In the genomic region with DNA sequence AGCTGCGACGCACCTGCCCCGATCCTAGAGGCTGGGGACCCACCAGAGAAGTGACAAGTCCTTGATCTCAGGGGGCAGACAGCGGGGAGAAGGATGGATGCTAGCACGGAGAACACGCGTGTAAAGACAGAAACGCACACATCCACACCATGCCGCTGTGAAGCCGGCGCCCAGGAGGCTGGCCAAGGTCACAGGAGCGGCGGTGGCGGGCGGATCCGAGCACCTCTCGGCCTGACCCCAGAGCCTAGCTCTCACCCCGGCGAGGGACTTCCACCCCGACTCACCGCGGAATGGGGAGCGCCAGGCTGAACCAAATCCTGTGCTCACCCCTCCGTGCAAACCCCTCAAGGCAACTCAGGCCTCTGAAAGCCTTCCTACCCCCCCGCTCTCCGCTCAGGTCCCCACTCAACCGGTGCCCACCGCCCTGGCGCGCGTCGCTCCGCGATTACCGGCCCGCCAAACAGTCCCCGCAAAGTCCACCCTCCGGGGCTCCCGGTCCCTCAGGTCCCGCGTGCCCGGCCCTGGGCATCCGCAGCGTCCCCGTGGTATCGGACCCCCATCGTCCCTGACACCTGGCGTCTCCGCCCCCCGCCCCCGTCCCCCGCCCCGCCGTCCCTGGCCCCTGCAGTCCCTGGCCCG, we compare ENCODE assay signal across 9 cellular contexts. TPM values are rescaled to one million over a fixed set of nuclear protein-coding genes. Genes with fewer than 3 reads are reported as not detected.
DNase-seq lines count a peak whose midpoint lies in the region; ATAC-seq and TF ChIP-seq lines count a peak whose summit lies in the region.
"Had no signal": no experiment of that assay in that cellular context is flagged by ENCODE, and none has a peak within 500 bp of the region (broad histone marks: within the 10 kb centered on the region; RNA-seq: fewer than 3 reads in every experiment).

No MANE protein-coding gene starts in this region.

- H3K79me2 ChIP-seq in GM23248 (ENCODE audit: insufficient read depth) = peaks cover 31% of the 10 kb centered on the region

- peak overlapping the region; percentile 82 for H3K9ac ChIP-seq in GM23248

- H3F3A ChIP-seq in GM23248 (ENCODE audit: insufficient read depth) = no peaks in the 10 kb centered on the region

- WGBS in GM23248 (ENCODE audit: low coverage in 1 of 2, low lambda C conversion rate in 2 of 2, missing lambda C conversion rate in 2 of 2), 2 experiments = 26 to 28% methylated on average over 32 to 52 of the region's 55 CpGs
- WGBS in right cardiac atrium = 23% methylated on average over 54 of the region's 55 CpGs
- 11 to 23% methylated on average over 55 of the region's 55 CpGs for WGBS in sigmoid colon, 2 donors
- 24 to 35% methylated on average over 18 to 51 of the region's 55 CpGs for WGBS in lower leg skin, 2 donors

- TF ChIP-seq CTCF in sigmoid colon (IDR thresholded peaks at IDR 0.05) (no peak), lower leg skin (IDR thresholded peaks at IDR 0.05) (no peak)

- DNase-seq in GM23248 (peak; percentile 27), right cardiac atrium (peak in 2 of 3 donors; percentile 61 to 65), sigmoid colon (no peak), NCI-H446 treated with DMSO at 0.1 percent for 48 hours (lab: John Stamatoyannopoulos, UW) (no peak), lower leg skin (ENCODE audit: low spot score in 2 of 2) (no peak), OCI-M1 (lab: John Stamatoyannopoulos, UW) (no peak), NCI-H2107 (lab: John Stamatoyannopoulos, UW) (no peak)
- no peak for DNase-seq in activated naive CD8-positive, alpha-beta T cell treated with anti-CD3 and anti-CD28 coated beads for 36 hours
- DNase-seq: NCI-H226 had no signal

- intact Hi-C loops in right cardiac atrium (cut with DNase I) = loop anchor here in 1 of 4 donors (5.0 kb wide), 1 partner anchor 35 kb away; no protein-coding TSS in a partner anchor
- intact Hi-C loops in sigmoid colon (cut with DNase I) = loop anchor here (2.0 kb wide), 1 partner anchor 118 kb away; no protein-coding TSS in a partner anchor
- intact Hi-C loops in lower leg skin (cut with DNase I; ENCODE audit: low total_unique reads) = no loop called here

- H3K36me3 ChIP-seq in GM23248 (ENCODE audit: low read depth) (no peaks in the 10 kb centered on the region), sigmoid colon (no peaks in the 10 kb centered on the region)

- H3K27me3 ChIP-seq in GM23248 (replicated peaks; ENCODE audit: insufficient read depth) (no peaks in the 10 kb centered on the region), right cardiac atrium (ENCODE audit: control insufficient read depth, insufficient read depth) (no peaks in the 10 kb centered on the region), sigmoid colon (no peaks in the 10 kb centered on the region)

- H3K4me1 ChIP-seq in GM23248 (ENCODE audit: insufficient read depth) = peaks cover 21% of the 10 kb centered on the region
- H3K4me1 ChIP-seq in right cardiac atrium (ENCODE audit: control insufficient read depth, insufficient read depth, low read length) = peaks cover 16% of the 10 kb centered on the region
- H3K4me1 ChIP-seq in sigmoid colon = peaks cover 0 to 48% (median 24%) of the 10 kb centered on the region in 4 donors

- peaks cover 27% of the 10 kb centered on the region for H3K4me1 Mint-ChIP-seq in activated naive CD8-positive, alpha-beta T cell treated with anti-CD3 and anti-CD28 coated beads for 36 hours

- H3K9me3 Mint-ChIP-seq in activated naive CD8-positive, alpha-beta T cell treated with anti-CD3 and anti-CD28 coated beads for 36 hours = no peaks in the 10 kb centered on the region

- H3K27ac ChIP-seq in GM23248 = no peak overlapping the region
- peak overlapping the region; percentile 4 for H3K27ac ChIP-seq in right cardiac atrium (ENCODE audit: low read length)
- peak overlapping the region; percentile 75 to 87 (median 78) for H3K27ac ChIP-seq in sigmoid colon

- ATAC-seq in right cardiac atrium = peak; percentile 10 to 28

- TF ChIP-seq POLR2A in sigmoid colon (IDR thresholded peaks at IDR 0.05) = no peak
- TF ChIP-seq POLR2A in lower leg skin (IDR thresholded peaks at IDR 0.05) = no peak

- no peak overlapping the region for H3K27ac Mint-ChIP-seq in activated naive CD8-positive, alpha-beta T cell treated with anti-CD3 and anti-CD28 coated beads for 36 hours

- H3K4me3 ChIP-seq in GM23248 = peak overlapping the region; percentile 64
- peak overlapping the region; percentile 93 for H3K4me3 ChIP-seq in right cardiac atrium (ENCODE audit: low read length)
- H3K4me3 ChIP-seq in sigmoid colon = peak overlapping the region; percentile 30 to 93 (median 64)
- H3K4me3 ChIP-seq in lower leg skin (ENCODE audit: low read depth, poor library complexity, severe bottlenecking) = no peak overlapping the region

- no peaks in the 10 kb centered on the region for H4K20me1 ChIP-seq in GM23248 (ENCODE audit: insufficient read depth)

- H3K27me3 Mint-ChIP-seq in activated naive CD8-positive, alpha-beta T cell treated with anti-CD3 and anti-CD28 coated beads for 36 hours = peaks cover 11% of the 10 kb centered on the region

- in situ Hi-C loops in GM23248 (cut with MboI) = no loop called here

- H3K9me2 ChIP-seq in GM23248 (ENCODE audit: insufficient read depth) = no peaks in the 10 kb centered on the region

- no peaks in the 10 kb centered on the region for H3K36me3 Mint-ChIP-seq in activated naive CD8-positive, alpha-beta T cell treated with anti-CD3 and anti-CD28 coated beads for 36 hours

- H3K4me3 Mint-ChIP-seq in activated naive CD8-positive, alpha-beta T cell treated with anti-CD3 and anti-CD28 coated beads for 36 hours = peak overlapping the region; percentile 76

- no peak for TF ChIP-seq EP300 in sigmoid colon (IDR thresholded peaks at IDR 0.05)

- no peaks in the 10 kb centered on the region for H3K9me3 ChIP-seq in GM23248 (ENCODE audit: low read depth)
- no peaks in the 10 kb centered on the region for H3K9me3 ChIP-seq in right cardiac atrium (ENCODE audit: control insufficient read depth, low read length)
- H3K9me3 ChIP-seq in sigmoid colon = no peaks in the 10 kb centered on the region

- peak overlapping the region; percentile 77 for H2AFZ ChIP-seq in GM23248

- H3K4me2 ChIP-seq in GM23248 (ENCODE audit: unreplicated experiment) = peak overlapping the region; percentile 76

RNA-seq across cellular contexts. Expression of gene LRRFIP1, which starts 0.5 kb away (rescaled TPM):
- total RNA-seq in GM23248 (2014; rRNA removed; shearing (Covaris generic)) = 56.8 and 84.4 TPM in 2 replicates
- polyA plus RNA-seq in GM23248 (2016; fragmentation: Nextera tagmentation; extraction: Ambion mirVana) (149 and 159 TPM in 2 replicates), right cardiac atrium (61.9 TPM), sigmoid colon (10 to 100 TPM; 42.0 to 73.8 (median 63.3) TPM)
- total RNA-seq in activated naive CD8-positive, alpha-beta T cell treated with anti-CD3 and anti-CD28 coated beads for 36 hours = 100 to 1,000 TPM; 162 to 164 TPM
- total RNA-seq in right cardiac atrium (100 to 1,000 TPM in 1 of 4 donors, 10 to 100 TPM in 3; 85.6 to 106 (median 87.8) TPM), sigmoid colon (100 to 1,000 TPM; 112 to 185 (median 136) TPM), lower leg skin (10 to 100 TPM; 45.5 to 88.0 (median 67.5) TPM)

RNA-seq across cellular contexts. Expression of gene RAB17, which starts 36.4 kb away (rescaled TPM):
- total RNA-seq in GM23248 (2014; rRNA removed; shearing (Covaris generic)) = 0.76 and 1.7 TPM in 2 replicates
- 0.34 TPM in 1 of 2 replicates, not detected in the other for polyA plus RNA-seq in GM23248 (2016; fragmentation: Nextera tagmentation; extraction: Ambion mirVana)
- under 1 TPM; 0.31 to 0.40 TPM for total RNA-seq in activated naive CD8-positive, alpha-beta T cell treated with anti-CD3 and anti-CD28 coated beads for 36 hours
- total RNA-seq in right cardiac atrium = 1 to 10 TPM in 3 of 4 donors, under 1 TPM in 1; 0.74 to 2.8 (median 1.9) TPM
- 2.1 TPM for polyA plus RNA-seq in right cardiac atrium
- total RNA-seq in sigmoid colon = 1 to 10 TPM in 1 of 4 donors, under 1 TPM in 3; 0.33 to 2.8 (median 0.45) TPM
- polyA plus RNA-seq in sigmoid colon = 10 to 100 TPM; 34.4 to 48.8 (median 38.4) TPM
- 1 to 10 TPM; 1.7 to 6.3 (median 2.8) TPM for total RNA-seq in lower leg skin

Comparison
In these comparisons a context has a peak if more than half of its experiments do, and no peak if none do; other contexts are left out.
1. DNase-seq: peak in GM23248 (single experiment) and right cardiac atrium (2 of 3); none in activated naive CD8-positive, alpha-beta T cell treated with anti-CD3 and anti-CD28 coated beads for 36 hours (single experiment), sigmoid colon (single experiment), NCI-H446 treated with DMSO at 0.1 percent for 48 hours (single experiment), lower leg skin (0 of 2), OCI-M1 (single experiment) and NCI-H2107 (single experiment).